In genomic region chr14:57066463-57066862, GRCh38 we compare ENCODE assay signal across 11 cellular contexts.
"Had no signal": no experiment of that assay in that cellular context is flagged by ENCODE, and none has a peak within 500 bp of the region (broad histone marks: within the 10 kb centered on the region; RNA-seq: fewer than 3 reads in every experiment).

No MANE protein-coding gene starts in this region.

- H3K27me3 ChIP-seq: upper lobe of left lung, uterus had no signal

- H3K36me3 ChIP-seq: left ventricle myocardium inferior, lower lobe of right lung, pancreas, spleen, tibial artery, upper lobe of left lung, uterus had no signal

- H3K27ac ChIP-seq: coronary artery, left ventricle myocardium inferior, lower lobe of right lung, pancreas, spleen, tibial artery, upper lobe of left lung, uterus had no signal

- DNase-seq: effector CD4-positive, alpha-beta T cell; left ventricle myocardium inferior; naive B cell; occipital lobe; spleen; tibial artery; uterus had no signal

- H3K4me1 ChIP-seq: left ventricle myocardium inferior, lower lobe of right lung, spleen, tibial artery, upper lobe of left lung, uterus had no signal

- H3K4me3 ChIP-seq: coronary artery, left ventricle myocardium inferior, lower lobe of right lung, pancreas, spleen, tibial artery, upper lobe of left lung, uterus had no signal

- FAIRE-seq: pancreas had no signal

- H3K9me3 ChIP-seq: left ventricle myocardium inferior, lower lobe of right lung, pancreas, spleen, tibial artery, upper lobe of left lung, uterus had no signal
